In the genomic region with DNA sequence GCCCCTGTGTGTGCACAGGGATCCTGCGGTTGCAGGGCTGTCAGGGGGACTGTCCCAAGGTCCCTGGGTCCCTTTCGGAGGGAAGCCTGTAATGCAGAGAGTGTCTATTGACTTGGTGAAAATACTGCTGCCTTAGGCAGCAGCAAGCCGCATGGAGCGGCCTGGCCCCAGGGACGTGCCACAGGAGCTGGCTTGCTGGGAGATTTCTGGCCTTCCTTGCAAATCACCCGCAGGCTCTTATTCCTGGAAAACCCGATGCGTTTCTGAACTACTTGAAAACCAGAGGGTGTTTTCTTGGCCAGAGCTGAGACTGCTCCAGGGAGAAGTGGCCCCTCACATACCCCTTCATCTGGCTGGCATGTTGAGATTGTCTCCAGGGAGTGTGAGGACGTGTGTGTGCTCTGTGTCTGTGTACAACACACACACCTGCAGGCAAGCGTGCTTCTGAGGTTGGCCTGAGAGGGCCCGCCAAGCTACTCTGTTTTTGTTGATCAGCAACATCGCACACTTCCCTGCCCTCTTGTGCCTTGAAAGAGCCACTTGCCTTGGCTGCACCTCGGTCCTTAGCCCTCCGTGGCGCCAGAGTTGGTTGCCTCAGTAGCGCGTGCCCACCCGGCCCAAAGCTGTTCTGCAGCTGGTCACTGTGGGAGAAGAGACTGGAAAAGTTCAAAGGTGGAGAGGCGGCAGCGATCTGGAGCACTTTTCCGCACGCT, we compare ENCODE assay signal across 17 cellular contexts. TPM values are rescaled to one million over a fixed set of nuclear protein-coding genes. Genes with fewer than 3 reads are reported as not detected.
"Had no signal": no experiment of that assay in that cellular context is flagged by ENCODE, and none has a peak within 500 bp of the region (broad histone marks: within the 10 kb centered on the region; RNA-seq: fewer than 3 reads in every experiment).

No MANE protein-coding gene starts in this region.

- H2AFZ ChIP-seq: hepatocyte had no signal

- H3K27me3 ChIP-seq: colonic mucosa, SJSA1 had no signal

- DNase-seq: activated CD4-positive, alpha-beta T cell treated with anti-CD3 and anti-CD28 coated beads, Interleukin-2, amount 10 ng/mL, durations not matched to agents 7 days and 5 days; activated CD4-positive, CD25-positive, alpha-beta regulatory T cell; activated CD8-positive, alpha-beta memory T cell treated with anti-CD3 and anti-CD28 coated beads, Interleukin-2, amount 50 U/mL, for 48 hours; activated gamma-delta T cell; activated naive CD8-positive, alpha-beta T cell treated with anti-CD3 and anti-CD28 coated beads for 36 hours; activated T-cell treated with anti-CD3 and anti-CD28 coated beads, Interleukin-2, amount 50 U/mL, for 72 hours; colonic mucosa; effector CD8-positive, alpha-beta T cell; esophagus squamous epithelium; islet precursor cell; left ventricle myocardium superior; psoas muscle; stimulated activated naive CD8-positive, alpha-beta T cell treated with anti-CD3 and anti-CD28 coated beads, Interleukin-15, amount 100 ng/mL, for 72 hours; transverse colon had no signal

- H3K36me3 ChIP-seq: colonic mucosa, esophagus squamous epithelium, SJSA1, transverse colon had no signal

- H3K27ac ChIP-seq: colonic mucosa, esophagus squamous epithelium, hepatocyte, psoas muscle, SJSA1, transverse colon had no signal

- H3K4me1 ChIP-seq: colonic mucosa, esophagus squamous epithelium, psoas muscle, SJSA1, transverse colon had no signal

- H3K4me3 ChIP-seq: colonic mucosa, esophagus squamous epithelium, hepatocyte, psoas muscle, SJSA1, transverse colon had no signal

- ATAC-seq: activated T-cell treated with anti-CD3 and anti-CD28 coated beads, Interleukin-2, amount 50 U/mL, for 72 hours; psoas muscle; stimulated activated naive CD8-positive, alpha-beta T cell treated with anti-CD3 and anti-CD28 coated beads, Interleukin-15, amount 100 ng/mL, for 72 hours had no signal

- H3K4me2 ChIP-seq: hepatocyte had no signal

- H3K9me3 ChIP-seq: colonic mucosa, esophagus squamous epithelium, psoas muscle, SJSA1, transverse colon had no signal

RNA-seq across cellular contexts. Expression of gene PRDM16, which starts 10.5 kb away (rescaled TPM):
- polyA plus RNA-seq: endothelial cell of umbilical vein had no signal

RNA-seq across cellular contexts. Expression of gene ACTRT2, which starts 58.3 kb away (rescaled TPM):
- polyA plus RNA-seq: endothelial cell of umbilical vein, hepatocyte, psoas muscle had no signal
